ENCODE assay signal across 12 cellular contexts in the genomic region with DNA sequence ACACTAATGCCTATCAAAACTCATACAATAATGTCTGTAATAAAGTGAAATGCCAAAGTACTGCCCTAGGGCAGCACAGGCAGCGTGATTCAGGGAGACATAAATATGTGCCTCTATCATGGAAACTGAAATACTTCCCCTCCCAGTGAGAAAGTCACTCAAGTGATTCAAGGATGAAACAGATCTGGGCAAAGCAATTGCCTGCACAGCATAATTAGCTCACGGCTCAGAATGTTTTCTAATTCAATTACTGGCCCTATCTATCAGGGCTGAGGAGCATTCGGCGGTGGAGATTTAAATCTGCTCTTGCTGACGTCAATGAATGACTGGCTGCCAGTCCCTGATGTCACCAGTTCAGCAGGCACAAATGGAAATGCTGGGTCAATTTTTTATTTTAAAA. TPM values are rescaled to one million over a fixed set of nuclear protein-coding genes. Genes with fewer than 3 reads are reported as not detected.
DNase-seq lines count a peak whose midpoint lies in the region; ATAC-seq and TF ChIP-seq lines count a peak whose summit lies in the region.
"Had no signal": no experiment of that assay in that cellular context is flagged by ENCODE, and none has a peak within 500 bp of the region (broad histone marks: within the 10 kb centered on the region; RNA-seq: fewer than 3 reads in every experiment).

No MANE protein-coding gene starts in this region.

- H3K4me3 ChIP-seq in esophagus muscularis mucosa, result no peak overlapping the region

- H3K36me3 Mint-ChIP-seq in activated CD4-positive, alpha-beta T cell treated with anti-CD3 and anti-CD28 coated beads, Interleukin-2, amount 10 ng/mL, durations not matched to agents 7 days and 5 days (ENCODE audit: low read depth), result peaks cover 16% of the 10 kb centered on the region

- H3K36me3 ChIP-seq in esophagus muscularis mucosa, result peaks cover 0 to 14% (median 0%) of the 10 kb centered on the region in 4 donors

- WGBS in esophagus muscularis mucosa, result 66% methylated on average over 5 of the region's 5 CpGs

- peaks cover 10% of the 10 kb centered on the region for H3K4me1 Mint-ChIP-seq in activated CD4-positive, alpha-beta T cell treated with anti-CD3 and anti-CD28 coated beads, Interleukin-2, amount 10 ng/mL, durations not matched to agents 7 days and 5 days

- H3K27ac ChIP-seq in RWPE1, result no peak overlapping the region
- no peak overlapping the region for H3K27ac ChIP-seq in esophagus muscularis mucosa (replicated peaks in 1 of 4)

- H3K27me3 ChIP-seq in esophagus muscularis mucosa, result no peaks in the 10 kb centered on the region

- TF ChIP-seq POLR2A in esophagus muscularis mucosa (IDR thresholded peaks at IDR 0.05; ENCODE audit: low read depth), result no peak

- CTCF ChIA-PET in RWPE1 (lab: Yijun Ruan, JAX), result interaction anchor here (0.6 to 1.0 kb wide), 2 partner anchors 14 to 34 kb away, joined by 3 read pairs; no protein-coding TSS in a partner anchor
- CTCF ChIA-PET in activated CD4-positive, alpha-beta T cell treated with anti-CD3 and anti-CD28 coated beads, Interleukin-2, amount 10 ng/mL, durations not matched to agents 7 days and 5 days (lab: Charles Lee), result interaction anchor here (1.3 kb wide), 1 partner anchor 206 kb away, joined by 3 read pairs; no protein-coding TSS in a partner anchor

- peaks cover 0 to 18% (median 3%) of the 10 kb centered on the region in 4 donors for H3K4me1 ChIP-seq in esophagus muscularis mucosa

- no peak for TF ChIP-seq CTCF in RWPE1 (conservative IDR thresholded peaks at IDR 0.05; ENCODE audit: low read depth)
- TF ChIP-seq CTCF in esophagus muscularis mucosa (IDR thresholded peaks at IDR 0.05), result no peak
- no peak for TF ChIP-seq CTCF in GM20000 (IDR thresholded peaks at IDR 0.05; ENCODE audit: extremely low read depth, missing control alignments)

- no peaks in the 10 kb centered on the region for H3K9me3 ChIP-seq in esophagus muscularis mucosa

- intact Hi-C loops in esophagus muscularis mucosa (cut with DNase I), result no loop called here

- H3K9me3 Mint-ChIP-seq in activated CD4-positive, alpha-beta T cell treated with anti-CD3 and anti-CD28 coated beads, Interleukin-2, amount 10 ng/mL, durations not matched to agents 7 days and 5 days, result peaks cover 4% of the 10 kb centered on the region
- H3K9me3 Mint-ChIP-seq: endodermal cell had no signal

- POLR2A ChIA-PET in RWPE1 (lab: Yijun Ruan, JAX; ENCODE audit: low non-redundant PET), result interaction anchor here (0.6 kb wide), 1 partner anchor 25 kb away, joined by 3 read pairs; no protein-coding TSS in a partner anchor
- POLR2A ChIA-PET in activated CD4-positive, alpha-beta T cell treated with anti-CD3 and anti-CD28 coated beads, Interleukin-2, amount 10 ng/mL, durations not matched to agents 7 days and 5 days (lab: Charles Lee), result no interaction called here

- H3K4me3 Mint-ChIP-seq in activated CD4-positive, alpha-beta T cell treated with anti-CD3 and anti-CD28 coated beads, Interleukin-2, amount 10 ng/mL, durations not matched to agents 7 days and 5 days, result no peak overlapping the region
- H3K4me3 Mint-ChIP-seq: endodermal cell had no signal

- TF ChIP-seq EP300 in esophagus muscularis mucosa (IDR thresholded peaks at IDR 0.05), result no peak

- H3K27ac Mint-ChIP-seq in activated CD4-positive, alpha-beta T cell treated with anti-CD3 and anti-CD28 coated beads, Interleukin-2, amount 10 ng/mL, durations not matched to agents 7 days and 5 days, result no peak overlapping the region
- H3K27ac Mint-ChIP-seq: endodermal cell had no signal

- DNase-seq in G401 (ENCODE audit: low spot score) (peak; percentile 52), RWPE1 (ENCODE audit: low spot score) (peak; percentile 49), fibroblast of gingiva (ENCODE audit: low read depth) (peak; percentile 89), pons (ENCODE audit: low spot score) (peak; percentile 13), esophagus muscularis mucosa (ENCODE audit: extremely low spot score) (no peak), GM20000 (ENCODE audit: low spot score) (no peak)
- no peak for DNase-seq in activated CD4-positive, alpha-beta T cell treated with anti-CD3 and anti-CD28 coated beads, Interleukin-2, amount 10 ng/mL, durations not matched to agents 7 days and 5 days
- DNase-seq: activated CD4-positive, alpha-beta T cell treated with anti-CD3 and anti-CD28 coated beads for 1 hour; activated effector memory CD4-positive, alpha-beta T cell treated with Interleukin-2 at 50 U/mL for 16 hours; endodermal cell had no signal

- no peaks in the 10 kb centered on the region for H3K27me3 Mint-ChIP-seq in activated CD4-positive, alpha-beta T cell treated with anti-CD3 and anti-CD28 coated beads, Interleukin-2, amount 10 ng/mL, durations not matched to agents 7 days and 5 days

- in situ Hi-C loops in G401 (cut with HindIII; ENCODE audit: low sequenced_read_pairs), result no loop called here

- ATAC-seq in GM18907 (IDR thresholded peaks at IDR 0.05; ENCODE audit: unreplicated experiment), result no peak
- ATAC-seq: Panc1 had no signal

RNA-seq across cellular contexts. Expression of a gene that starts 27.7 kb away (rescaled TPM):
- total RNA-seq in G401 (2014; rRNA removed; shearing (Covaris generic)), result 115 and 118 TPM in 2 replicates
- 10 to 100 TPM in 2 of 4 donors, 1 to 10 TPM in 2; 9.6 to 12.8 (median 10.5) TPM for total RNA-seq in esophagus muscularis mucosa
- 10 to 100 TPM; 44.7 to 50.2 TPM for total RNA-seq in activated CD4-positive, alpha-beta T cell treated with anti-CD3 and anti-CD28 coated beads, Interleukin-2, amount 10 ng/mL, durations not matched to agents 7 days and 5 days

Comparison
In these comparisons a context has a peak if more than half of its experiments do, and no peak if none do; other contexts are left out.
1. DNase-seq: peak in G401 (single experiment), RWPE1 (single experiment), fibroblast of gingiva (single experiment) and pons (single experiment); none in esophagus muscularis mucosa (single experiment), activated CD4-positive, alpha-beta T cell treated with anti-CD3 and anti-CD28 coated beads, Interleukin-2, amount 10 ng/mL, durations not matched to agents 7 days and 5 days (single experiment) and GM20000 (single experiment).